ENCODE assay signal across 8 cellular contexts in genomic region chr10:93481931-93482834, GRCh38. TPM values are rescaled to one million over a fixed set of nuclear protein-coding genes. Genes with fewer than 3 reads are reported as not detected.
DNase-seq lines count a peak whose midpoint lies in the region; ATAC-seq, FAIRE-seq and TF ChIP-seq lines count a peak whose summit lies in the region.

A gene with protein sequence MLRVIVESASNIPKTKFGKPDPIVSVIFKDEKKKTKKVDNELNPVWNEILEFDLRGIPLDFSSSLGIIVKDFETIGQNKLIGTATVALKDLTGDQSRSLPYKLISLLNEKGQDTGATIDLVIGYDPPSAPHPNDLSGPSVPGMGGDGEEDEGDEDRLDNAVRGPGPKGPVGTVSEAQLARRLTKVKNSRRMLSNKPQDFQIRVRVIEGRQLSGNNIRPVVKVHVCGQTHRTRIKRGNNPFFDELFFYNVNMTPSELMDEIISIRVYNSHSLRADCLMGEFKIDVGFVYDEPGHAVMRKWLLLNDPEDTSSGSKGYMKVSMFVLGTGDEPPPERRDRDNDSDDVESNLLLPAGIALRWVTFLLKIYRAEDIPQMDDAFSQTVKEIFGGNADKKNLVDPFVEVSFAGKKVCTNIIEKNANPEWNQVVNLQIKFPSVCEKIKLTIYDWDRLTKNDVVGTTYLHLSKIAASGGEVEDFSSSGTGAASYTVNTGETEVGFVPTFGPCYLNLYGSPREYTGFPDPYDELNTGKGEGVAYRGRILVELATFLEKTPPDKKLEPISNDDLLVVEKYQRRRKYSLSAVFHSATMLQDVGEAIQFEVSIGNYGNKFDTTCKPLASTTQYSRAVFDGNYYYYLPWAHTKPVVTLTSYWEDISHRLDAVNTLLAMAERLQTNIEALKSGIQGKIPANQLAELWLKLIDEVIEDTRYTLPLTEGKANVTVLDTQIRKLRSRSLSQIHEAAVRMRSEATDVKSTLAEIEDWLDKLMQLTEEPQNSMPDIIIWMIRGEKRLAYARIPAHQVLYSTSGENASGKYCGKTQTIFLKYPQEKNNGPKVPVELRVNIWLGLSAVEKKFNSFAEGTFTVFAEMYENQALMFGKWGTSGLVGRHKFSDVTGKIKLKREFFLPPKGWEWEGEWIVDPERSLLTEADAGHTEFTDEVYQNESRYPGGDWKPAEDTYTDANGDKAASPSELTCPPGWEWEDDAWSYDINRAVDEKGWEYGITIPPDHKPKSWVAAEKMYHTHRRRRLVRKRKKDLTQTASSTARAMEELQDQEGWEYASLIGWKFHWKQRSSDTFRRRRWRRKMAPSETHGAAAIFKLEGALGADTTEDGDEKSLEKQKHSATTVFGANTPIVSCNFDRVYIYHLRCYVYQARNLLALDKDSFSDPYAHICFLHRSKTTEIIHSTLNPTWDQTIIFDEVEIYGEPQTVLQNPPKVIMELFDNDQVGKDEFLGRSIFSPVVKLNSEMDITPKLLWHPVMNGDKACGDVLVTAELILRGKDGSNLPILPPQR (N-terminal part only) (minus strand): TSS chr10:93482334. CDS start chr10:93482194, 140 bp downstream.

- H3K4me3 Mint-ChIP-seq in activated CD4-positive, alpha-beta T cell treated with anti-CD3 and anti-CD28 coated beads, Interleukin-2, amount 10 ng/mL, durations not matched to agents 24 days and 14 days, result peak within 1 kb of the TSS; percentile 89

- no peaks in the 10 kb centered on the region for H3K9me3 ChIP-seq in A549
- no peaks in the 10 kb centered on the region for H3K9me3 ChIP-seq in right lobe of liver

- no peaks in the 10 kb centered on the region for H3K36me3 ChIP-seq in right lobe of liver

- peak within 1 kb of the TSS; percentile 80 for H3K4me2 ChIP-seq in A549

- TF ChIP-seq CTCF in A549 (IDR thresholded peaks at IDR 0.05) (peak; percentile 63), right lobe of liver (IDR thresholded peaks at IDR 0.05) (peak; percentile 56 to 70 (median 62))

- under 1% methylated on average over 31 of the region's 31 CpGs for WGBS in A549 (ENCODE audit: missing lambda C conversion rate)
- under 1% methylated on average over 31 of the region's 31 CpGs for WGBS in right lobe of liver (ENCODE audit: insufficient coverage, low coverage, low lambda C conversion rate, missing lambda C conversion rate)

- peak; percentile 63 for FAIRE-seq in A549 (lab: Jason Lieb, UNC)
- peak; percentile 56 for FAIRE-seq in GM12892 (lab: Jason Lieb, UNC)

- H3K9me3 Mint-ChIP-seq in activated CD4-positive, alpha-beta T cell treated with anti-CD3 and anti-CD28 coated beads, Interleukin-2, amount 10 ng/mL, durations not matched to agents 24 days and 14 days, result no peaks in the 10 kb centered on the region

- H3K27me3 Mint-ChIP-seq in activated CD4-positive, alpha-beta T cell treated with anti-CD3 and anti-CD28 coated beads, Interleukin-2, amount 10 ng/mL, durations not matched to agents 24 days and 14 days, result peaks cover 2% of the 10 kb centered on the region

- no peak for TF ChIP-seq EP300 in A549 (IDR thresholded peaks at IDR 0.05)

- intact Hi-C loops in activated CD4-positive, alpha-beta T cell treated with anti-CD3 and anti-CD28 coated beads, Interleukin-2, amount 10 ng/mL, durations not matched to agents 24 days and 14 days (cut with micrococcal nuclease), result loop anchor here (1.0 to 10.0 kb wide), 5 partner anchors 14 to 397 kb away; partner anchors contain the start of gene CEP55
- intact Hi-C loops in right lobe of liver (cut with DNase I), result loop anchor here (5.0 to 10.0 kb wide), 2 partner anchors 105 to 107 kb away; no protein-coding TSS in a partner anchor

- H3K27ac ChIP-seq in A549, result peak within 1 kb of the TSS; percentile 93
- peak within 1 kb of the TSS; percentile 48 to 85 (median 66) for H3K27ac ChIP-seq in right lobe of liver

- H3K27ac Mint-ChIP-seq in activated CD4-positive, alpha-beta T cell treated with anti-CD3 and anti-CD28 coated beads, Interleukin-2, amount 10 ng/mL, durations not matched to agents 24 days and 14 days, result peak within 1 kb of the TSS; percentile 89

- no peaks in the 10 kb centered on the region for H3K27me3 ChIP-seq in right lobe of liver

- ATAC-seq in A549 (peak; percentile 84 to 93), HG03025 (IDR thresholded peaks at IDR 0.05; ENCODE audit: low FRiP score, unreplicated experiment) (peak; percentile 57), right lobe of liver (peak; percentile 92 to 95 (median 94))

- H3K4me1 ChIP-seq in A549, result peaks cover 31% of the 10 kb centered on the region
- H3K4me1 ChIP-seq in right lobe of liver, result no peaks in the 10 kb centered on the region

- peak; percentile 85 to 90 for TF ChIP-seq RAD21 in A549 (conservative IDR thresholded peaks at IDR 0.05 in 1 of 2, IDR thresholded peaks at IDR 0.05 in 1 of 2)

- peak; percentile 87 to 91 for DNase-seq in A549 (ENCODE audit: low read depth in 1 of 2, low spot score in 1 of 2)
- DNase-seq in GM12892 (ENCODE audit: insufficient read length), result peak; percentile 34
- DNase-seq in NCI-H2171 treated with DMSO at 0.1 percent for 48 hours (lab: John Stamatoyannopoulos, UW), result peak; percentile 51
- DNase-seq in activated CD4-positive, alpha-beta T cell treated with anti-CD3 and anti-CD28 coated beads, Interleukin-2, amount 10 ng/mL, durations not matched to agents 24 days and 14 days, result peak; percentile 88
- peak; percentile 10 for DNase-seq in effector CD8-positive, alpha-beta T cell (lab: John Stamatoyannopoulos, UW)
- peak in 2 of 3 donors; percentile 26 to 55 for DNase-seq in right lobe of liver
- peak; percentile 18 to 34 for DNase-seq in stimulated activated CD4-positive, alpha-beta T cell treated with anti-CD3 and anti-CD28 coated beads, Interleukin-4, amount 100 ng/mL, for 4 hours

- TF ChIP-seq POLR2A in A549 (IDR thresholded peaks at IDR 0.05; ENCODE audit: low read length), result peak; percentile 68
- TF ChIP-seq POLR2A in GM12892 (IDR thresholded peaks at IDR 0.05; ENCODE audit: low read depth, low read length), result no peak
- no peak for TF ChIP-seq POLR2A in right lobe of liver (IDR thresholded peaks at IDR 0.05)

- H3K4me3 ChIP-seq in A549, result peak within 1 kb of the TSS; percentile 61
- H3K4me3 ChIP-seq in right lobe of liver, result peak within 1 kb of the TSS; percentile 60 to 69 (median 62)

- POLR2A ChIA-PET in A549 (lab: Yijun Ruan, JAX), result interaction anchor here (0.5 to 5.7 kb wide), 14 partner anchors 9 to 595 kb away, joined by 3 to 114 read pairs (median 8); partner anchors contain the start of gene CEP55

- CTCF ChIA-PET in A549 (lab: Yijun Ruan, JAX), result interaction anchor here (0.5 to 41.4 kb wide), 37 partner anchors 10 to 597 kb away, joined by 3 to 924 read pairs (median 8); partner anchors contain the start of gene CEP55

- no peaks in the 10 kb centered on the region for H3K36me3 Mint-ChIP-seq in activated CD4-positive, alpha-beta T cell treated with anti-CD3 and anti-CD28 coated beads, Interleukin-2, amount 10 ng/mL, durations not matched to agents 24 days and 14 days (ENCODE audit: low read depth)

- H3K4me1 Mint-ChIP-seq in activated CD4-positive, alpha-beta T cell treated with anti-CD3 and anti-CD28 coated beads, Interleukin-2, amount 10 ng/mL, durations not matched to agents 24 days and 14 days, result peaks cover 23% of the 10 kb centered on the region

TF ChIP-seq in A549, 52 proteins besides CTCF, POLR2A, EP300 and RAD21 (continues in another document):
- TF ChIP-seq CHD4 (IDR thresholded peaks at IDR 0.05; ENCODE audit: borderline replicate concordance) (no peak), ZSCAN20 (CRISPR knock-in tag; IDR thresholded peaks at IDR 0.05) (no peak), NPAS2 (CRISPR knock-in tag; IDR thresholded peaks at IDR 0.05; ENCODE audit: borderline replicate concordance) (no peak), HDAC2 (IDR thresholded peaks at IDR 0.05) (no peak), KDM5A (IDR thresholded peaks at IDR 0.05) (no peak), RCOR1 (IDR thresholded peaks at IDR 0.05; ENCODE audit: low read depth, low read length) (no peak), ELK1 (IDR thresholded peaks at IDR 0.05; ENCODE audit: low read depth, low read length) (no peak), PHF8 (IDR thresholded peaks at IDR 0.05; ENCODE audit: borderline replicate concordance, low read depth) (no peak), GATA3 (IDR thresholded peaks at IDR 0.05; ENCODE audit: borderline replicate concordance) (peak; percentile 34; the same call in 1 of the 2 replicates), CHD2 (IDR thresholded peaks at IDR 0.05; ENCODE audit: low read length, partially characterized antibody) (no peak), ZFP36 (IDR thresholded peaks at IDR 0.05; ENCODE audit: borderline replicate concordance, partially characterized antibody) (no peak), KDM1A (IDR thresholded peaks at IDR 0.05; ENCODE audit: low read depth) (no peak), MAFK (IDR thresholded peaks at IDR 0.05; ENCODE audit: partially characterized antibody) (no peak), CBX8 (IDR thresholded peaks at IDR 0.05) (no peak), JUN (IDR thresholded peaks at IDR 0.05) (peak; percentile 37 to 55; a peak in 3 of 5 replicates)
- TF ChIP-seq, protein P1, sequence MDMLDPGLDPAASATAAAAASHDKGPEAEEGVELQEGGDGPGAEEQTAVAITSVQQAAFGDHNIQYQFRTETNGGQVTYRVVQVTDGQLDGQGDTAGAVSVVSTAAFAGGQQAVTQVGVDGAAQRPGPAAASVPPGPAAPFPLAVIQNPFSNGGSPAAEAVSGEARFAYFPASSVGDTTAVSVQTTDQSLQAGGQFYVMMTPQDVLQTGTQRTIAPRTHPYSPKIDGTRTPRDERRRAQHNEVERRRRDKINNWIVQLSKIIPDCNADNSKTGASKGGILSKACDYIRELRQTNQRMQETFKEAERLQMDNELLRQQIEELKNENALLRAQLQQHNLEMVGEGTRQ (IDR thresholded peaks at IDR 0.05), result no peak

RNA-seq across cellular contexts. Expression of the gene that starts here (rescaled TPM):
- polyA plus RNA-seq in A549 (2011; rRNA removed) (229 and 265 TPM in 2 replicates), A549 (2017; fragmentation: RNase III; extraction: RNeasy Plus Mini Kit Qiagen cat#74134 plus additional on column Dnase treatment) (190 to 217 TPM (median 191 TPM) in 3 replicates)
- 117 TPM in 2 replicates for polyA plus RNA-seq in A549 (2012; cell fraction: cytosol; rRNA removed)
- 127 and 200 TPM in 2 replicates for polyA plus RNA-seq in A549 (2012; cell fraction: nucleus; rRNA removed)
- 195 and 221 TPM in 2 replicates for polyA minus RNA-seq in A549 (2011; rRNA and poly(A)+ RNA removed)
- 0.13 TPM for polyA plus RNA-seq in GM12892 (2012; ENCODE audit: missing spikeins)
- 23.8 and 25.4 TPM in 2 replicates for total RNA-seq in activated CD4-positive, alpha-beta T cell treated with anti-CD3 and anti-CD28 coated beads, Interleukin-2, amount 10 ng/mL, durations not matched to agents 24 days and 14 days
- total RNA-seq in right lobe of liver, result 10 to 100 TPM in 1 of 6 experiments, 1 to 10 TPM in 5; 1.9 to 14.6 (median 3.2) TPM

Comparison
In these comparisons a context has a peak if more than half of its experiments do, and no peak if none do; other contexts are left out.
1. Peak in every context shown above with its lines: DNase-seq, ATAC-seq, H3K4me3 ChIP-seq and H3K27ac ChIP-seq.
2. DNase-seq: peak in every context shown above with its lines; median percentile 89 in A549; 88 in activated CD4-positive, alpha-beta T cell treated with anti-CD3 and anti-CD28 coated beads, Interleukin-2, amount 10 ng/mL, durations not matched to agents 24 days and 14 days; 51 in NCI-H2171 treated with DMSO at 0.1 percent for 48 hours; 40 in right lobe of liver; 34 in GM12892; 26 in stimulated activated CD4-positive, alpha-beta T cell treated with anti-CD3 and anti-CD28 coated beads, Interleukin-4, amount 100 ng/mL, for 4 hours; 10 in effector CD8-positive, alpha-beta T cell.